Comparison of ENCODE assay signal across 8 cellular contexts in the genomic region with DNA sequence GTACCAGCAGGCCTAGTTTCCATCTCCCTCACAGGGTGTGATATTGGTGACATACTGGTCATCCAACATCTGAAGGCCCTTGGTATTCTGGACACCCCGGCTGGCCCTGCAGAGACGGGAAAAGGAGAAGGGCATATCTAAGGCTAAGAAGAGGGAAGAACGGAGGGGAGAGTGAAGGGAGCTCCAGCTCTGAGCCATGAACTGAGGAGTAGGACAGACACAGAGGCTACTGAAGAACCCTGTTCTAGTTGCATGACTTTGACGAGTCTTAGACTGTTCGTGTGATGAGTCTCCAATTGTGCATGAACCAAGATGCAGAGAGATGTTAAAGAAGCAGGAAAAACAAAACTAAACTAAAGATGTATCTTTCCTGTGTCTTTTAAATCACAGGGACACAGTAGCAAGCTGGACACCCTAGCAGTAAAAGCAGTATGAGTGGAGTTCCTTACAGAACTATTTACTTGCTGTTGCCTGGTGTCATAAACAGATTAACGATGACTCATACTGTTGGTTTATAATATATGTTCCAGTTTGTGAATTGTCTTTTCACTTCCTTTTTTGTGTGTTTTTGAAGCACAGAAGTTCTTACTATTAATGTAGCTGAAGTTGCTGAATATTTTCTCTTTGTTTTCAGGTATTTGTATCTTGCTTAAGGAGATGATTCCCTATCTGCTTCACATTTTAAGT. TPM values are rescaled to one million over a fixed set of nuclear protein-coding genes. Genes with fewer than 3 reads are reported as not detected.
DNase-seq lines count a peak whose midpoint lies in the region; ATAC-seq and TF ChIP-seq lines count a peak whose summit lies in the region.

No MANE protein-coding gene starts in this region.

- no peaks in the 10 kb centered on the region for H3K4me1 ChIP-seq in right lobe of liver

- ATAC-seq in GM21390 (IDR thresholded peaks at IDR 0.05; ENCODE audit: unreplicated experiment) (peak; percentile 100), HG03571 (IDR thresholded peaks at IDR 0.05; ENCODE audit: unreplicated experiment) (peak; percentile 99), right lobe of liver (peak; percentile 65 to 83 (median 75))

- 37% methylated on average over 4 of the region's 6 CpGs for WGBS in right lobe of liver (ENCODE audit: insufficient coverage, low coverage, low lambda C conversion rate, missing lambda C conversion rate)

- DNase-seq in EH (ENCODE audit: low read depth) (peak; percentile 77), amniotic stem cell (lab: John Stamatoyannopoulos, UW) (peak; percentile 14), right lobe of liver (no peak), NCI-H2196 (lab: John Stamatoyannopoulos, UW; ENCODE audit: unreplicated experiment) (no peak), SHP77 treated with DMSO at 0.1 percent for 48 hours (lab: John Stamatoyannopoulos, UW) (no peak)
- no peak for DNase-seq in stimulated activated CD8-positive, alpha-beta memory T cell treated with anti-CD3 and anti-CD28 coated beads, Interleukin-4, amount 100 ng/mL, for 48 hours

- no peaks in the 10 kb centered on the region for H3K9me3 ChIP-seq in right lobe of liver

- no peaks in the 10 kb centered on the region for H3K27me3 ChIP-seq in right lobe of liver

- TF ChIP-seq CTCF in right lobe of liver (IDR thresholded peaks at IDR 0.05): no peak

- intact Hi-C loops in right lobe of liver (cut with DNase I): no loop called here

- H3K36me3 ChIP-seq in right lobe of liver: no peaks in the 10 kb centered on the region

- no peak for TF ChIP-seq POLR2A in right lobe of liver (IDR thresholded peaks at IDR 0.05)

- H3K27ac ChIP-seq in right lobe of liver: peak overlapping the region in 1 of 3 donors; percentile 19

- no peak overlapping the region for H3K4me3 ChIP-seq in right lobe of liver

RNA-seq across cellular contexts. Expression of gene FAR2, which starts 15.5 kb away (rescaled TPM):
- 1 to 10 TPM in 5 of 6 experiments, under 1 TPM in 1; 0.87 to 3.4 (median 1.9) TPM for total RNA-seq in right lobe of liver

Comparison
In these comparisons a context has a peak if more than half of its experiments do, and no peak if none do; other contexts are left out.
1. DNase-seq: peak in EH (single experiment) and amniotic stem cell (single experiment); none in right lobe of liver (0 of 3), NCI-H2196 (single experiment), stimulated activated CD8-positive, alpha-beta memory T cell treated with anti-CD3 and anti-CD28 coated beads, Interleukin-4, amount 100 ng/mL, for 48 hours (single experiment) and SHP77 treated with DMSO at 0.1 percent for 48 hours (single experiment).
2. Peak in every context shown above with its lines, with median percentiles within 50 percentile points of each other: ATAC-seq.